12 cellular contexts compared by ENCODE assay signal in genomic region chr1:1376551-1377226, GRCh38. TPM values are rescaled to one million over a fixed set of nuclear protein-coding genes. Genes with fewer than 3 reads are reported as not detected.
DNase-seq lines count a peak whose midpoint lies in the region; ATAC-seq and TF ChIP-seq lines count a peak whose summit lies in the region.
"Had no signal": no experiment of that assay in that cellular context is flagged by ENCODE, and none has a peak within 500 bp of the region (broad histone marks: within the 10 kb centered on the region; RNA-seq: fewer than 3 reads in every experiment).

No MANE protein-coding gene starts in this region.

- no peak overlapping the region for H3K4ac ChIP-seq in neuronal stem cell (ENCODE audit: low read length)

- peak overlapping the region; percentile 93 for H3K27ac ChIP-seq in DND-41 (ENCODE audit: low read length)
- peak overlapping the region; percentile 97 to 98 for H3K27ac ChIP-seq in ascending aorta
- H3K27ac ChIP-seq in neuronal stem cell (replicated peaks; ENCODE audit: low read length), result no peak overlapping the region

- no peaks in the 10 kb centered on the region for H3K9me3 ChIP-seq in DND-41 (ENCODE audit: insufficient read depth, low read length, severe bottlenecking)
- no peaks in the 10 kb centered on the region for H3K9me3 ChIP-seq in ascending aorta
- H3K9me3 ChIP-seq in neuronal stem cell (replicated peaks in 1 of 2; ENCODE audit: control insufficient read depth in 2 of 2, insufficient read depth in 1 of 2, low read depth in 1 of 2, low read length in 2 of 2), result peaks cover 0 to under 1% of the 10 kb centered on the region in 2 donors
- H3K9me3 ChIP-seq: MG63, SJCRH30, upper lobe of left lung had no signal

- no peak for TF ChIP-seq CTCF in DND-41 (IDR thresholded peaks at IDR 0.05; ENCODE audit: borderline replicate concordance, extremely low read depth, low read length, poor library complexity, severe bottlenecking)
- TF ChIP-seq CTCF in ascending aorta (IDR thresholded peaks at IDR 0.05), result no peak

- no peak overlapping the region for H2BK120ac ChIP-seq in neuronal stem cell (ENCODE audit: low read depth, low read length)

- H3K27ac Mint-ChIP-seq in IgD-negative memory B cell, result peak overlapping the region in 1 of 3 donors; percentile 85

- H3K4me3 Mint-ChIP-seq in IgD-negative memory B cell, result peak overlapping the region; percentile 54 to 93 (median 67)

- H2AK5ac ChIP-seq in neuronal stem cell (ENCODE audit: low read depth, low read length), result no peak overlapping the region

- H2BK5ac ChIP-seq in neuronal stem cell (ENCODE audit: low read length), result peak overlapping the region; percentile 26

- peaks cover 20% of the 10 kb centered on the region for H3K79me1 ChIP-seq in neuronal stem cell (ENCODE audit: low read depth, low read length)

- H3K4me3 ChIP-seq in DND-41 (ENCODE audit: low read depth in 1 of 2, low read length in 2 of 2), result peak overlapping the region in 1 of 2 experiments; percentile 94; a peak in 2 of 4 replicates
- H3K4me3 ChIP-seq in ascending aorta, result no peak overlapping the region
- peak overlapping the region in 1 of 2 donors; percentile 95 for H3K4me3 ChIP-seq in neuronal stem cell (ENCODE audit: low read length in 2 of 2)

- H3K23ac ChIP-seq in neuronal stem cell (ENCODE audit: low read depth, low read length, poor library complexity), result no peak overlapping the region

- ATAC-seq in DND-41 (ENCODE audit: insufficient read depth, low read depth) (no peak), GM21381 (IDR thresholded peaks at IDR 0.05; ENCODE audit: unreplicated experiment) (no peak)

- H3K36me3 ChIP-seq in DND-41 (ENCODE audit: insufficient read depth, low read length) (peaks cover 23% of the 10 kb centered on the region), ascending aorta (peaks cover 10 to 12% of the 10 kb centered on the region in 2 donors), neuronal stem cell (replicated peaks in 1 of 2; ENCODE audit: control insufficient read depth in 2 of 2, insufficient read depth in 2 of 2, low read length in 2 of 2) (peaks cover 10 to 22% of the 10 kb centered on the region in 2 donors)

- H3K4me1 ChIP-seq in DND-41 (ENCODE audit: insufficient read depth, low read length) (peaks cover 39% of the 10 kb centered on the region), ascending aorta (peaks cover 22 to 23% of the 10 kb centered on the region in 2 donors), neuronal stem cell (ENCODE audit: control insufficient read depth in 2 of 2, insufficient read depth in 1 of 2, low read depth in 1 of 2, low read length in 2 of 2) (peaks cover 13 to 16% of the 10 kb centered on the region in 2 donors)
- H3K4me1 ChIP-seq: parathyroid adenoma had no signal

- no peak overlapping the region for H2BK12ac ChIP-seq in neuronal stem cell (ENCODE audit: low read length)

- H3K14ac ChIP-seq in neuronal stem cell (ENCODE audit: low read length), result no peak overlapping the region

- no peaks in the 10 kb centered on the region for H3K36me3 Mint-ChIP-seq in IgD-negative memory B cell

- H3K4me2 ChIP-seq in DND-41 (ENCODE audit: insufficient read depth, low read length) (peak overlapping the region; percentile 89), neuronal stem cell (ENCODE audit: insufficient read depth, low read length, poor library complexity, severe bottlenecking) (no peak overlapping the region)

- H4K8ac ChIP-seq in neuronal stem cell (ENCODE audit: low read depth, low read length), result no peak overlapping the region

- no peaks in the 10 kb centered on the region for H3K27me3 Mint-ChIP-seq in IgD-negative memory B cell

- no peaks in the 10 kb centered on the region for H3K9me3 Mint-ChIP-seq in IgD-negative memory B cell

- H4K20me1 ChIP-seq in DND-41 (ENCODE audit: insufficient read depth, low read length), result peaks cover 23% of the 10 kb centered on the region

- H3K27me3 ChIP-seq in DND-41 (ENCODE audit: insufficient read depth, low read length, poor library complexity), result no peaks in the 10 kb centered on the region
- no peaks in the 10 kb centered on the region for H3K27me3 ChIP-seq in ascending aorta
- no peaks in the 10 kb centered on the region for H3K27me3 ChIP-seq in neuronal stem cell (ENCODE audit: control insufficient read depth in 3 of 3, insufficient read depth in 3 of 3, low read depth in 1 of 3, low read length in 3 of 3)
- H3K27me3 ChIP-seq: MG63, SJCRH30, upper lobe of left lung had no signal

- DNase-seq in DND-41, result no peak
- DNase-seq in ascending aorta (ENCODE audit: low spot score in 2 of 2), result no peak
- DNase-seq in neuronal stem cell (ENCODE audit: low spot score), result no peak
- no peak for DNase-seq in posterior cingulate gyrus
- no peak for DNase-seq in NCI-H2081 (lab: John Stamatoyannopoulos, UW)
- DNase-seq: MG63, SJCRH30 had no signal

- H3K4me1 Mint-ChIP-seq in IgD-negative memory B cell, result peaks cover 4 to 8% (median 5%) of the 10 kb centered on the region in 3 donors

- WGBS in neuronal stem cell (ENCODE audit: extremely low coverage in 2 of 2, insufficient read length in 2 of 2, insufficient replicate concordance in 1 of 2), 2 donors, result no CpG with 5 or more reads among the region's 10 CpGs

- no peak overlapping the region for H3K18ac ChIP-seq in neuronal stem cell (ENCODE audit: low read length)

- peaks cover 30% of the 10 kb centered on the region for H3K79me2 ChIP-seq in DND-41 (ENCODE audit: insufficient read depth, low read length)
- H3K79me2 ChIP-seq: parathyroid adenoma had no signal

- no peak overlapping the region for H2BK15ac ChIP-seq in neuronal stem cell (ENCODE audit: low read length)

- H2AFZ ChIP-seq in DND-41 (ENCODE audit: low read depth, low read length), result no peak overlapping the region
- H2AFZ ChIP-seq in neuronal stem cell (ENCODE audit: low read length), result no peak overlapping the region

- intact Hi-C loops in ascending aorta (cut with DNase I), result no loop called here
- intact Hi-C loops in posterior cingulate gyrus (cut with DNase I), result loop anchor here (10.0 kb wide), 1 partner anchor 252 kb away; no protein-coding TSS in a partner anchor

- no peak overlapping the region for H4K91ac ChIP-seq in neuronal stem cell (ENCODE audit: low read depth, low read length, poor library complexity)

- H3K9ac ChIP-seq in DND-41 (ENCODE audit: low read depth, low read length), result peak overlapping the region; percentile 100
- H3K9ac ChIP-seq in neuronal stem cell (ENCODE audit: low read depth, low read length, poor library complexity), result no peak overlapping the region
- H3K9ac ChIP-seq: parathyroid adenoma had no signal

RNA-seq across cellular contexts. Expression of gene AURKAIP1, which starts 1.7 kb away (rescaled TPM):
- 177 TPM for polyA plus RNA-seq in IgD-negative memory B cell
- total RNA-seq in ascending aorta, result 247 TPM
- polyA plus RNA-seq in neuronal stem cell (2013, experiment 1 of 2), result 61.8 TPM
- polyA plus RNA-seq in neuronal stem cell (2013, experiment 2 of 2), result 60.5 TPM

RNA-seq across cellular contexts. Expression of gene MXRA8, which starts 18.3 kb away (rescaled TPM):
- not detected for polyA plus RNA-seq in IgD-negative memory B cell
- total RNA-seq in ascending aorta, result 345 TPM
- 14.0 TPM for polyA plus RNA-seq in neuronal stem cell (2013, experiment 1 of 2)
- polyA plus RNA-seq in neuronal stem cell (2013, experiment 2 of 2), result 13.2 TPM
- total RNA-seq: NCI-H460 had no signal

RNA-seq across cellular contexts. Expression of gene CCNL2, which starts 22.4 kb away (rescaled TPM):
- 39.8 TPM for polyA plus RNA-seq in IgD-negative memory B cell
- total RNA-seq in ascending aorta, result 150 TPM
- 91.8 TPM for polyA plus RNA-seq in neuronal stem cell (2013, experiment 1 of 2)
- polyA plus RNA-seq in neuronal stem cell (2013, experiment 2 of 2), result 90.5 TPM

RNA-seq across cellular contexts. Expression of gene DVL1, which starts 27.5 kb away (rescaled TPM):
- 1.0 TPM for polyA plus RNA-seq in IgD-negative memory B cell
- 66.7 TPM for total RNA-seq in ascending aorta
- polyA plus RNA-seq in neuronal stem cell (2013, experiment 1 of 2), result 31.8 TPM
- polyA plus RNA-seq in neuronal stem cell (2013, experiment 2 of 2), result 31.9 TPM

RNA-seq across cellular contexts. Expression of gene MRPL20, which starts 30.4 kb away (rescaled TPM):
- polyA plus RNA-seq in IgD-negative memory B cell, result 144 TPM
- 63.4 TPM for total RNA-seq in ascending aorta
- 132 TPM for polyA plus RNA-seq in neuronal stem cell (2013, experiment 1 of 2)
- polyA plus RNA-seq in neuronal stem cell (2013, experiment 2 of 2), result 135 TPM
